8 cellular contexts compared by ENCODE assay signal in the genomic region with DNA sequence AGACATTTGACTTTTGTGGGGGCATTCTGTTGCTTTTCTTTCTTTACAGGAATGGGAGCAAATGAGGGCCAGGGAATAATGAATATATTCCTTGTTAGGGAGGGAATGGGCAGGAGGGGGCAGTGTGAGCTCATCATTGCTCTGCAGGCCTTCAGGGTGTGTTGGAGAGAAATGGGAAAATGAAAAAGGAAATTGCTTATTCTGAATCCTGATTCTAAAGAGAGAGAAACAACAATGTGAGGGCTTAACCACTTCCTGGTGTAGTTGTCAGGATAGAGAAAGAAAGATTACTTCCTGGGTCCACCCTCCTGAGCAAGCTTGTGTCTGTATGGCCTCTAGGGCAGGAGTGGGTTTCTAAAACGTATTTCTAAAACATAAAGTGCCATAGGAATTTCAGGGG. TPM values are rescaled to one million over a fixed set of nuclear protein-coding genes. Genes with fewer than 3 reads are reported as not detected.
DNase-seq lines count a peak whose midpoint lies in the region; ATAC-seq and TF ChIP-seq lines count a peak whose summit lies in the region.

No MANE protein-coding gene starts in this region.

- no peaks in the 10 kb centered on the region for H3K9me3 ChIP-seq in CD4-positive, alpha-beta memory T cell (ENCODE audit: control insufficient read depth in 1 of 2, low read length in 2 of 2)
- H3K9me3 ChIP-seq in gastroesophageal sphincter: no peaks in the 10 kb centered on the region

- POLR2A ChIA-PET in CD4-positive, alpha-beta memory T cell (lab: Charles Lee; ENCODE audit: partially characterized antibody): interaction anchor here (0.6 to 5.2 kb wide), 31 partner anchors 9 to 278 kb away, joined by 3 to 53 read pairs (median 4); partner anchors contain the start of genes CD84, SLAMF1 and SLAMF6

- H3K9me3 Mint-ChIP-seq in CD4-positive, alpha-beta memory T cell: no peaks in the 10 kb centered on the region
- peaks cover 6% of the 10 kb centered on the region for H3K9me3 Mint-ChIP-seq in activated T-cell treated with anti-CD3 and anti-CD28 coated beads, Interleukin-2, amount 50 U/mL, for 24 hours

- CTCF ChIA-PET in CD4-positive, alpha-beta memory T cell (lab: Charles Lee; ENCODE audit: partially characterized antibody): interaction anchor here (0.7 to 5.9 kb wide), 47 partner anchors 8 to 339 kb away, joined by 3 to 115 read pairs (median 5); no protein-coding TSS in a partner anchor

- H3K36me3 ChIP-seq in CD4-positive, alpha-beta memory T cell (ENCODE audit: insufficient read depth, low read length): no peaks in the 10 kb centered on the region
- peaks cover 0 to 34% of the 10 kb centered on the region in 2 donors for H3K36me3 ChIP-seq in gastroesophageal sphincter

- H3K4me3 Mint-ChIP-seq in CD4-positive, alpha-beta memory T cell: peak overlapping the region; percentile 10 to 74 (median 60)
- H3K4me3 Mint-ChIP-seq in activated T-cell treated with anti-CD3 and anti-CD28 coated beads, Interleukin-2, amount 50 U/mL, for 24 hours: peak overlapping the region; percentile 28

- peaks cover 49 to 63% (median 57%) of the 10 kb centered on the region in 4 donors for H3K4me1 Mint-ChIP-seq in CD4-positive, alpha-beta memory T cell
- peaks cover 60% of the 10 kb centered on the region for H3K4me1 Mint-ChIP-seq in activated T-cell treated with anti-CD3 and anti-CD28 coated beads, Interleukin-2, amount 50 U/mL, for 24 hours (ENCODE audit: low read depth)

- H3K4me1 ChIP-seq in CD4-positive, alpha-beta memory T cell (ENCODE audit: insufficient read depth, low read length): peaks cover 68% of the 10 kb centered on the region
- H3K4me1 ChIP-seq in gastroesophageal sphincter: no peaks in the 10 kb centered on the region

- H3K27me3 ChIP-seq in CD4-positive, alpha-beta memory T cell (ENCODE audit: insufficient read depth, low read length): no peaks in the 10 kb centered on the region
- no peaks in the 10 kb centered on the region for H3K27me3 ChIP-seq in gastroesophageal sphincter

- H3K4me3 ChIP-seq in CD4-positive, alpha-beta memory T cell (ENCODE audit: low read length in 2 of 2): peak overlapping the region in 1 of 2 donors; percentile 11
- no peak overlapping the region for H3K4me3 ChIP-seq in gastroesophageal sphincter

- TF ChIP-seq EP300 in gastroesophageal sphincter (IDR thresholded peaks at IDR 0.05): no peak

- WGBS in gastroesophageal sphincter (ENCODE audit: low coverage in 1 of 2), 2 donors: 67 to 73% methylated on average over 1 of the region's 1 CpG

- TF ChIP-seq CTCF in gastroesophageal sphincter (IDR thresholded peaks at IDR 0.05): peak in 3 of 4 experiments; percentile 12 to 50 (median 34)

- DNase-seq in CD4-positive, alpha-beta memory T cell: peak in 3 of 5 donors; percentile 41 to 47 (median 41)
- peak; percentile 36 for DNase-seq in NCI-H2227 (lab: John Stamatoyannopoulos, UW; ENCODE audit: unreplicated experiment)
- DNase-seq in activated T-cell treated with anti-CD3 and anti-CD28 coated beads, Interleukin-2, amount 50 U/mL, for 24 hours: no peak
- DNase-seq in pons (ENCODE audit: low spot score): peak; percentile 72
- no peak for DNase-seq in posterior vena cava (ENCODE audit: low spot score)
- no peak for DNase-seq in occipital lobe (lab: John Stamatoyannopoulos, UW)

- no peaks in the 10 kb centered on the region for H3K36me3 Mint-ChIP-seq in CD4-positive, alpha-beta memory T cell
- H3K36me3 Mint-ChIP-seq in activated T-cell treated with anti-CD3 and anti-CD28 coated beads, Interleukin-2, amount 50 U/mL, for 24 hours (ENCODE audit: low read depth): peaks cover 7% of the 10 kb centered on the region

- H3K27ac Mint-ChIP-seq in CD4-positive, alpha-beta memory T cell: peak overlapping the region; percentile 76 to 96 (median 92)
- H3K27ac Mint-ChIP-seq in activated T-cell treated with anti-CD3 and anti-CD28 coated beads, Interleukin-2, amount 50 U/mL, for 24 hours: peak overlapping the region; percentile 86

- ATAC-seq in GM19035 (IDR thresholded peaks at IDR 0.05; ENCODE audit: unreplicated experiment) (peak; percentile 23), gastroesophageal sphincter (no peak)

- H3K27ac ChIP-seq in CD4-positive, alpha-beta memory T cell (ENCODE audit: low read depth, low read length): peak overlapping the region; percentile 57
- no peak overlapping the region for H3K27ac ChIP-seq in gastroesophageal sphincter

- H3K27me3 Mint-ChIP-seq in CD4-positive, alpha-beta memory T cell: no peaks in the 10 kb centered on the region
- no peaks in the 10 kb centered on the region for H3K27me3 Mint-ChIP-seq in activated T-cell treated with anti-CD3 and anti-CD28 coated beads, Interleukin-2, amount 50 U/mL, for 24 hours

- intact Hi-C loops in CD4-positive, alpha-beta memory T cell (cut with micrococcal nuclease): loop anchor here (1.0 to 2.0 kb wide), 6 partner anchors 56 to 179 kb away; partner anchors contain the start of gene SLAMF6
- intact Hi-C loops in posterior vena cava (cut with DNase I): no loop called here

- TF ChIP-seq POLR2A in gastroesophageal sphincter (IDR thresholded peaks at IDR 0.05): no peak

RNA-seq across cellular contexts. Expression of gene VANGL2, which starts 28.3 kb away (rescaled TPM):
- total RNA-seq in CD4-positive, alpha-beta memory T cell: not detected
- polyA plus RNA-seq in CD4-positive, alpha-beta memory T cell: not detected
- total RNA-seq in gastroesophageal sphincter: 1 to 10 TPM in 3 of 4 donors, under 1 TPM in 1; 0.62 to 8.5 (median 4.3) TPM
- 1 to 10 TPM; 2.0 to 2.4 TPM for total RNA-seq in posterior vena cava
- 12.5 TPM for total RNA-seq in occipital lobe

Comparison
In these comparisons a context has a peak if more than half of its experiments do, and no peak if none do; other contexts are left out.
1. DNase-seq: peak in CD4-positive, alpha-beta memory T cell (3 of 5), NCI-H2227 (single experiment) and pons (single experiment); none in activated T-cell treated with anti-CD3 and anti-CD28 coated beads, Interleukin-2, amount 50 U/mL, for 24 hours (single experiment), posterior vena cava (single experiment) and occipital lobe (single experiment).